Comparison of ENCODE assay signal across 8 cellular contexts in the genomic region with DNA sequence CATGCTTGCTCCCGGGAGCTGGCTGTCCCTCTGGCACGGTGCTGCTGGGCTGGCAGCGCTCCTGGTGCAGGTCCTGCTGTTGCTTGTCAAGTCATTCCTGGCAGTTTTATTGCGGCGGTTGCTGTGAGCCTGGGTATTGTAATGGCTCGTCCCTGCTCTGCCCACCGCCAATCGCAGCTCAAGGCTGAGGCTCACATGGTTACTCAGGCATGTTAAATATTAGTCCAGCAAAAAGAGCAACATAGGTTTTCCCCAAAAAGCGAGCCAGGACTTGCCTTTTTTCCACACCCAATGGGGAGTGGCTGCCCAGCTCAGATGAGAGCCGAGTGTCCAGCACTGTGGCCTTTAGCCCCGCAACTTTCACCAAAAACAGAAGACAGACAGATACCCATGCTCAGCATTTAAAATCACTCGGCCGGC.
DNase-seq lines count a peak whose midpoint lies in the region; ATAC-seq and TF ChIP-seq lines count a peak whose summit lies in the region.

No MANE protein-coding gene starts in this region.

- H3K4me3 ChIP-seq in esophagus squamous epithelium (peak overlapping the region in 1 of 4 donors; percentile 12), muscle layer of duodenum (ENCODE audit: low read depth in 1 of 2, low read length in 2 of 2) (peak overlapping the region; percentile 21 to 29)

- ATAC-seq in GM21390 (IDR thresholded peaks at IDR 0.05; ENCODE audit: unreplicated experiment) (no peak), HG03097 (IDR thresholded peaks at IDR 0.05; ENCODE audit: low FRiP score, unreplicated experiment) (no peak)

- peak; percentile 83 for DNase-seq in A172 (ENCODE audit: low spot score)
- DNase-seq in NCI-H748 (lab: John Stamatoyannopoulos, UW; ENCODE audit: unreplicated experiment) = peak; percentile 88
- no peak for DNase-seq in esophagus squamous epithelium (lab: John Stamatoyannopoulos, UW)
- DNase-seq in 8988T = no peak
- no peak for DNase-seq in kidney glomerular epithelial cell (lab: John Stamatoyannopoulos, UW)

- H3K36me3 ChIP-seq in esophagus squamous epithelium (no peaks in the 10 kb centered on the region), muscle layer of duodenum (ENCODE audit: control insufficient read depth in 1 of 2, insufficient read depth in 2 of 2, low read length in 2 of 2) (no peaks in the 10 kb centered on the region)

- H3K27me3 ChIP-seq in esophagus squamous epithelium (no peaks in the 10 kb centered on the region), muscle layer of duodenum (ENCODE audit: low read depth, low read length) (no peaks in the 10 kb centered on the region)

- TF ChIP-seq CTCF in esophagus squamous epithelium (IDR thresholded peaks at IDR 0.05) = no peak

- peaks cover 0 to 60% (median 23%) of the 10 kb centered on the region in 3 donors for H3K4me1 ChIP-seq in esophagus squamous epithelium
- peaks cover 0 to 6% of the 10 kb centered on the region in 2 donors for H3K4me1 ChIP-seq in muscle layer of duodenum (ENCODE audit: control insufficient read depth in 1 of 2, insufficient read depth in 2 of 2, low read length in 2 of 2)

- 19 to 30% methylated on average over 8 to 11 of the region's 13 CpGs for WGBS in esophagus squamous epithelium, 2 donors

- H3K9me3 ChIP-seq in esophagus squamous epithelium (no peaks in the 10 kb centered on the region), muscle layer of duodenum (ENCODE audit: control insufficient read depth in 1 of 2, low read length in 2 of 2) (no peaks in the 10 kb centered on the region)

- H3K27ac ChIP-seq in esophagus squamous epithelium (peak overlapping the region; percentile 44 to 72 (median 54)), muscle layer of duodenum (ENCODE audit: low read length) (no peak overlapping the region)

- intact Hi-C loops in esophagus squamous epithelium (cut with DNase I) = no loop called here

- no peak for TF ChIP-seq POLR2A in esophagus squamous epithelium (IDR thresholded peaks at IDR 0.05)

Comparison
In these comparisons a context has a peak if more than half of its experiments do, and no peak if none do; other contexts are left out.
1. DNase-seq: peak in A172 (single experiment) and NCI-H748 (single experiment); none in esophagus squamous epithelium (single experiment), 8988T (single experiment) and kidney glomerular epithelial cell (single experiment).